In genomic region chr18:11857177-11857887, GRCh38 we compare ENCODE assay signal across 8 cellular contexts. TPM values are rescaled to one million over a fixed set of nuclear protein-coding genes. Genes with fewer than 3 reads are reported as not detected.
DNase-seq lines count a peak whose midpoint lies in the region; ATAC-seq, FAIRE-seq and TF ChIP-seq lines count a peak whose summit lies in the region.

No MANE protein-coding gene starts in this region.

- H3K4me1 ChIP-seq in K562 (replicated peaks in 1 of 2; ENCODE audit: control insufficient read depth in 2 of 2, insufficient read depth in 2 of 2, low read length in 2 of 2): peaks cover 24 to 28% of the 10 kb centered on the region in 2 experiments
- H3K4me1 ChIP-seq in smooth muscle cell (ENCODE audit: low read depth): peaks cover 21% of the 10 kb centered on the region

- in situ Hi-C loops in K562 (cut with MboI): no loop called here

- H4K20me1 ChIP-seq in K562 (replicated peaks; ENCODE audit: control insufficient read depth, insufficient read depth, low read length): no peaks in the 10 kb centered on the region
- peaks cover 19% of the 10 kb centered on the region for H4K20me1 ChIP-seq in smooth muscle cell (ENCODE audit: low read depth)

- H3K9ac ChIP-seq in K562 (ENCODE audit: insufficient read depth in 1 of 2, low read depth in 2 of 2, low read length in 2 of 2) (peak overlapping the region; percentile 24 to 31; a peak in 1 of 4 replicates), smooth muscle cell (ENCODE audit: low read depth) (peak overlapping the region; percentile 91)

- H3K4me2 ChIP-seq in K562 (ENCODE audit: insufficient read depth, low read length): peak overlapping the region; percentile 53; the same call in 1 of the 2 replicates
- peak overlapping the region; percentile 75 for H3K4me2 ChIP-seq in smooth muscle cell

- CTCF ChIA-PET in K562 (lab: Yijun Ruan, JAX; ENCODE audit: low intra/inter-chr PET ratio): no interaction called here

- H3K27me3 ChIP-seq in K562 (ENCODE audit: control insufficient read depth in 2 of 2, insufficient read depth in 2 of 2, low read length in 2 of 2): no peaks in the 10 kb centered on the region
- H3K27me3 ChIP-seq in smooth muscle cell (ENCODE audit: low read depth): no peaks in the 10 kb centered on the region

- H3K4me3 ChIP-seq in K562 (no peak overlapping the region), smooth muscle cell (peak overlapping the region; percentile 24)

- no peak for TF ChIP-seq RAD21 in K562 (CRISPR knock-in tag; conservative IDR thresholded peaks at IDR 0.05 in 1 of 2, IDR thresholded peaks at IDR 0.05 in 1 of 2)

- no peaks in the 10 kb centered on the region for H3K9me3 ChIP-seq in K562 (replicated peaks; ENCODE audit: control insufficient read depth, insufficient read depth, low read depth, low read length)
- H3K9me3 ChIP-seq in smooth muscle cell (replicated peaks; ENCODE audit: low read depth): no peaks in the 10 kb centered on the region

- intact Hi-C loops in K562 (cut with micrococcal nuclease): no loop called here

- H2AFZ ChIP-seq in K562 (ENCODE audit: low read depth, low read length): peak overlapping the region; percentile 53
- no peak overlapping the region for H2AFZ ChIP-seq in smooth muscle cell (ENCODE audit: low read depth)

- H3K27ac ChIP-seq in K562 (ENCODE audit: extremely low read depth, low read depth, low read length) (peak overlapping the region; percentile 43; the same call in 1 of the 3 replicates), smooth muscle cell (ENCODE audit: low read depth) (peak overlapping the region; percentile 98)

- no peak for TF ChIP-seq CTCF in AG09319 (IDR thresholded peaks at IDR 0.05; ENCODE audit: low read depth, low read length)
- TF ChIP-seq CTCF in K562 (IDR thresholded peaks at IDR 0.05 in 2 of 3, conservative IDR thresholded peaks at IDR 0.05 in 1 of 3; ENCODE audit: insufficient read depth in 2 of 3, low read depth in 1 of 3, low read length in 3 of 3): no peak
- no peak for TF ChIP-seq CTCF in smooth muscle cell (IDR thresholded peaks at IDR 0.05; ENCODE audit: borderline replicate concordance, insufficient read depth, poor library complexity, severe bottlenecking)

- ATAC-seq in K562 (peak; percentile 62), GM19455 (IDR thresholded peaks at IDR 0.05; ENCODE audit: unreplicated experiment) (no peak), GM21576 (IDR thresholded peaks at IDR 0.05; ENCODE audit: unreplicated experiment) (no peak)

- H3K79me2 ChIP-seq in K562 (ENCODE audit: control insufficient read depth, insufficient read depth, low read length) (peaks cover 12% of the 10 kb centered on the region), smooth muscle cell (ENCODE audit: low read depth) (peaks cover 16% of the 10 kb centered on the region)

- FAIRE-seq in K562 (lab: Jason Lieb, UNC) (peak; percentile 37), islet of Langerhans (lab: Jason Lieb, UNC) (peak; percentile 90)

- H3K9me1 ChIP-seq in K562 (ENCODE audit: control insufficient read depth, insufficient read depth, low read length): no peaks in the 10 kb centered on the region

- 3% methylated on average over 11 of the region's 11 CpGs for WGBS in K562 (ENCODE audit: insufficient coverage, low coverage, missing lambda C conversion rate)
- WGBS in smooth muscle cell (ENCODE audit: low lambda C conversion rate): 10% methylated on average over 11 of the region's 11 CpGs

- TF ChIP-seq EP300 in K562 (IDR thresholded peaks at IDR 0.05; ENCODE audit: low read length): peak; percentile 11; the same call in 1 of the 2 replicates

- POLR2A ChIA-PET in K562 (lab: Yijun Ruan, JAX): interaction anchor here (0.7 kb wide), 1 partner anchor 9 kb away, joined by 3 read pairs; no protein-coding TSS in a partner anchor

- H3F3A ChIP-seq in smooth muscle cell (ENCODE audit: low read depth): peaks cover 21% of the 10 kb centered on the region

- BruUV-seq in K562 (replicated peaks; lab: Mats Ljungman, UMichigan): no TSS peak

- no peak for TF ChIP-seq POLR2A in K562 (conservative IDR thresholded peaks at IDR 0.05)

- H3K36me3 ChIP-seq in K562 (ENCODE audit: control insufficient read depth, insufficient read depth, low read length) (no peaks in the 10 kb centered on the region), smooth muscle cell (ENCODE audit: low read depth) (no peaks in the 10 kb centered on the region)

- DNase-seq in AG09319 (ENCODE audit: extremely low read depth, low read depth): peak; percentile 91
- DNase-seq in HuH-7.5 (ENCODE audit: low spot score): peak; percentile 83
- DNase-seq in K562 (ENCODE audit: extremely low read depth in 1 of 4, low spot score in 3 of 4): peak; percentile 41 to 73 (median 52)
- no peak for DNase-seq in smooth muscle cell (lab: John Stamatoyannopoulos, UW; ENCODE audit: unreplicated experiment)
- no peak for DNase-seq in NCI-H146 (lab: John Stamatoyannopoulos, UW)

TF ChIP-seq in K562, 482 proteins besides CTCF, POLR2A, EP300 and RAD21 (continues in another document):
- peak; percentile 86 for TF ChIP-seq JUND (IDR thresholded peaks at IDR 0.05; ENCODE audit: borderline replicate concordance, low read depth, low read length)
- peak; percentile 90; the same call in 2 of the 3 replicates for TF ChIP-seq JUND (tag; IDR thresholded peaks at IDR 0.05; ENCODE audit: borderline replicate concordance, low read depth, low read length)
- TF ChIP-seq POLR2AphosphoS2 (IDR thresholded peaks at IDR 0.05; ENCODE audit: low read length): no peak
- no peak for TF ChIP-seq RBM34 (IDR thresholded peaks at IDR 0.05; ENCODE audit: borderline replicate concordance, insufficient read depth, low read length)
- TF ChIP-seq THAP12 (CRISPR knock-in tag; IDR thresholded peaks at IDR 0.05): no peak
- TF ChIP-seq MYNN (IDR thresholded peaks at IDR 0.05): peak; percentile 56; the same call in 1 of the 2 replicates
- TF ChIP-seq MYNN (CRISPR knock-in tag; IDR thresholded peaks at IDR 0.05): no peak
- TF ChIP-seq SPI1 (IDR thresholded peaks at IDR 0.05; ENCODE audit: borderline replicate concordance, low read depth, low read length): peak; percentile 54; the same call in 1 of the 2 replicates
- peak; percentile 83 for TF ChIP-seq NCOA1 (IDR thresholded peaks at IDR 0.05; ENCODE audit: low read depth)

RNA-seq across cellular contexts. Expression of gene CHMP1B, which starts 6.1 kb away (rescaled TPM):
- total RNA-seq in K562 (2011; cell fraction: chromatin; rRNA removed; ENCODE audit: low replicate concordance): 8.3 and 13.4 TPM in 2 replicates
- total RNA-seq in K562 (2011; cell fraction: nucleolus; rRNA removed): 10.8 and 11.2 TPM in 2 replicates
- 15.5 and 19.1 TPM in 2 replicates for total RNA-seq in K562 (2011; cell fraction: nucleoplasm; rRNA removed)
- 22.3 and 22.9 TPM in 2 replicates for total RNA-seq in K562 (2014; rRNA removed)
- 18.7 and 21.7 TPM in 2 replicates for total RNA-seq in K562 (2014; rRNA removed; fragmentation: Illumina TruSeq; extraction: Trizol)
- total RNA-seq in K562 (2015; rRNA removed; fragmentation: Illumina TruSeq; extraction: Trizol): 15.6 and 17.6 TPM in 2 replicates
- 17.1 and 21.3 TPM in 2 replicates for total RNA-seq in K562 (2021)
- 17.7 and 19.0 TPM in 2 replicates for polyA plus RNA-seq in K562 (2011; rRNA removed)
- 15.7 and 19.8 TPM in 2 replicates for polyA plus RNA-seq in K562 (2011; cell fraction: cytosol; rRNA removed)
- 11.0 and 12.8 TPM in 2 replicates for polyA plus RNA-seq in K562 (2011; cell fraction: nucleus; rRNA removed)
- polyA plus RNA-seq in K562 (2012): 16.6 and 23.6 TPM in 2 replicates
- polyA plus RNA-seq in K562 (2014; fragmentation: Illumina TruSeq; extraction: Trizol): 20.3 and 22.6 TPM in 2 replicates
- 10 to 100 TPM; 12.3 to 14.5 TPM for polyA plus RNA-seq in K562 (2014; fragmentation: Nextera tagmentation; extraction: Ambion mirVana)
- 27.9 and 29.9 TPM in 2 replicates for polyA plus RNA-seq in K562 (2014; rRNA removed)
- polyA minus RNA-seq in K562 (2011; rRNA and poly(A)+ RNA removed): 16.9 and 22.1 TPM in 2 replicates
- 6.8 and 7.9 TPM in 2 replicates for polyA minus RNA-seq in K562 (2011; cell fraction: cytosol; rRNA and poly(A)+ RNA removed)
- 5.1 and 10.0 TPM in 2 replicates for polyA minus RNA-seq in K562 (2011; cell fraction: nucleus; rRNA and poly(A)+ RNA removed)
- 54.6 and 61.1 TPM in 2 replicates for total RNA-seq in smooth muscle cell
- polyA plus RNA-seq in smooth muscle cell: 35.6 and 54.4 TPM in 2 replicates

RNA-seq across cellular contexts. Expression of gene MPPE1, which starts 50.8 kb away (rescaled TPM):
- total RNA-seq in K562 (2011; cell fraction: chromatin; rRNA removed; ENCODE audit: low replicate concordance): 60.6 and 93.7 TPM in 2 replicates
- total RNA-seq in K562 (2011; cell fraction: nucleolus; rRNA removed): 51.7 and 62.2 TPM in 2 replicates
- total RNA-seq in K562 (2011; cell fraction: nucleoplasm; rRNA removed): 58.4 and 67.3 TPM in 2 replicates
- 11.2 and 12.8 TPM in 2 replicates for total RNA-seq in K562 (2014; rRNA removed)
- total RNA-seq in K562 (2014; rRNA removed; fragmentation: Illumina TruSeq; extraction: Trizol): 12.8 and 14.7 TPM in 2 replicates
- total RNA-seq in K562 (2015; rRNA removed; fragmentation: Illumina TruSeq; extraction: Trizol): 10.7 and 11.7 TPM in 2 replicates
- total RNA-seq in K562 (2021): 14.2 and 17.4 TPM in 2 replicates
- polyA plus RNA-seq in K562 (2011; rRNA removed): 18.2 and 19.2 TPM in 2 replicates
- polyA plus RNA-seq in K562 (2011; cell fraction: cytosol; rRNA removed): 10.3 and 11.9 TPM in 2 replicates
- 50.1 and 55.3 TPM in 2 replicates for polyA plus RNA-seq in K562 (2011; cell fraction: nucleus; rRNA removed)
- polyA plus RNA-seq in K562 (2012): 10.9 and 18.8 TPM in 2 replicates
- 11.0 and 12.8 TPM in 2 replicates for polyA plus RNA-seq in K562 (2014; fragmentation: Illumina TruSeq; extraction: Trizol)
- polyA plus RNA-seq in K562 (2014; fragmentation: Nextera tagmentation; extraction: Ambion mirVana): 10 to 100 TPM; 13.3 to 13.4 TPM
- 12.8 and 19.5 TPM in 2 replicates for polyA plus RNA-seq in K562 (2014; rRNA removed)
- polyA minus RNA-seq in K562 (2011; rRNA and poly(A)+ RNA removed): 14.8 and 16.9 TPM in 2 replicates
- polyA minus RNA-seq in K562 (2011; cell fraction: cytosol; rRNA and poly(A)+ RNA removed): 6.4 and 6.9 TPM in 2 replicates
- 17.6 and 27.8 TPM in 2 replicates for polyA minus RNA-seq in K562 (2011; cell fraction: nucleus; rRNA and poly(A)+ RNA removed)
- total RNA-seq in smooth muscle cell: 28.5 and 73.1 TPM in 2 replicates
- polyA plus RNA-seq in smooth muscle cell: 33.6 and 36.7 TPM in 2 replicates

Comparison
In these comparisons a context has a peak if more than half of its experiments do, and no peak if none do; other contexts are left out.
1. DNase-seq: peak in AG09319 (single experiment), HuH-7.5 (single experiment) and K562 (4 of 4); none in smooth muscle cell (single experiment) and NCI-H146 (single experiment).